10 cellular contexts compared by ENCODE assay signal in the genomic region with DNA sequence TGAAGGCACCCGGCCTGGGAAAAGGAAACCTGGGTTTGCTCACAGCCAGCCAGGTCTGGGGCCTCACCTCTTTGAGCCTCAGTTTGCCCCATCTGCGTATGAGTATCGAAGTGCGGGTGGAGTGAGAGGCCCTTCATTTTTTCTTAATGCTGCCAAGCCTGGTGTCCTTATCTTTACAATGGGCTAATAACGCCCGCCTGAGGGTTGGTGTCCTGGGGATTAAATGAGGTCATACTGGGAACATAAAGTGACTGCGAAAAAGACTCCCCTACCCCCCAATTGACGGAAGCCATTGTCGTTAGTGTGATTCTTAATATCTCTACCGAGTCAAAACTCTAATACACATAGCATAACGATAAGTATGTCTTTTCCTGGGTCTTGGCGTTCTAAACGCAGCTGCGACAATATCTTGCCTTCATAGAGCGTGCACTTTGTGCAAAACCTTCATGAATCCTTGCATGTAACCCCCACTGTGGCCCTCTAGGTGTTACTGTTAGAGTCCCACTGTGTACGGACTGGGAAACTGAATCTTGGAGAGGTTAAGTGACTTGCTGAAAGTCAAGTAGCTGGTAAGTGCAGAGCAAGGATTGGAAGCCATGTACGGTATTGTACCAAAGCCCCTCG. TPM values are rescaled to one million over a fixed set of nuclear protein-coding genes. Genes with fewer than 3 reads are reported as not detected.
DNase-seq lines count a peak whose midpoint lies in the region; ATAC-seq and FAIRE-seq lines count a peak whose summit lies in the region.
"Had no signal": no experiment of that assay in that cellular context is flagged by ENCODE, and none has a peak within 500 bp of the region (broad histone marks: within the 10 kb centered on the region; RNA-seq: fewer than 3 reads in every experiment).

No MANE protein-coding gene starts in this region.

- WGBS in ectodermal cell, 2 experiments = 54 to 61% methylated on average over 18 of the region's 18 CpGs

- no peak overlapping the region for H3K27ac Mint-ChIP-seq in activated T-cell treated with anti-CD3 and anti-CD28 coated beads, Interleukin-2, amount 50 U/mL, for 72 hours

- H3K4me3 ChIP-seq in ectodermal cell (ENCODE audit: insufficient read depth, low read depth, low read length) (peak overlapping the region; percentile 49), mucosa of rectum (ENCODE audit: low read length in 2 of 2) (peak overlapping the region; percentile 62 to 69)

- no peak for ATAC-seq in activated T-cell treated with anti-CD3 and anti-CD28 coated beads, Interleukin-2, amount 50 U/mL, for 72 hours (replicated peaks in 1 of 2)
- ATAC-seq in HG03159 (IDR thresholded peaks at IDR 0.05; ENCODE audit: unreplicated experiment) = no peak

- no peak for DNase-seq in activated T-cell treated with anti-CD3 and anti-CD28 coated beads, Interleukin-2, amount 50 U/mL, for 72 hours
- no peak for DNase-seq in activated T-cell treated with anti-CD3 and anti-CD28 coated beads, Interleukin-2, amount 50 U/mL, for 48 hours
- DNase-seq in urothelium cell line (ENCODE audit: low spot score) = no peak
- no peak for DNase-seq in CD1c-positive myeloid dendritic cell (ENCODE audit: extremely low spot score)
- DNase-seq in NCI-H1930 (lab: John Stamatoyannopoulos, UW) = no peak
- DNase-seq: activated gamma-delta T cell treated with Interleukin-2 at 50 U/mL for 16 hours, NCI-H2171 treated with DMSO at 0.1 percent for 48 hours had no signal

- H3K27ac ChIP-seq in ectodermal cell (ENCODE audit: insufficient read depth, low read depth, low read length, poor library complexity, severe bottlenecking) (no peak overlapping the region), mucosa of rectum (ENCODE audit: low read depth in 2 of 2, low read length in 2 of 2) (peak overlapping the region; percentile 13 to 32)

- peak; percentile 37 for FAIRE-seq in urothelium cell line (lab: Jason Lieb, UNC)

- no peaks in the 10 kb centered on the region for H3K36me3 Mint-ChIP-seq in activated T-cell treated with anti-CD3 and anti-CD28 coated beads, Interleukin-2, amount 50 U/mL, for 72 hours (ENCODE audit: insufficient read depth in 2 of 2)

- peaks cover 51% of the 10 kb centered on the region for H3K27me3 Mint-ChIP-seq in activated T-cell treated with anti-CD3 and anti-CD28 coated beads, Interleukin-2, amount 50 U/mL, for 72 hours (ENCODE audit: low read depth)

- H3K4me1 Mint-ChIP-seq in activated T-cell treated with anti-CD3 and anti-CD28 coated beads, Interleukin-2, amount 50 U/mL, for 72 hours (ENCODE audit: low read depth) = peaks cover 11% of the 10 kb centered on the region

- no peaks in the 10 kb centered on the region for H3K9me3 ChIP-seq in ectodermal cell (ENCODE audit: control insufficient read depth, low read length)
- H3K9me3 ChIP-seq in mucosa of rectum (ENCODE audit: control insufficient read depth in 2 of 2, low read length in 2 of 2) = no peaks in the 10 kb centered on the region

- peaks cover 31% of the 10 kb centered on the region for H3K27me3 ChIP-seq in ectodermal cell (ENCODE audit: control insufficient read depth, insufficient read depth, low read length, poor library complexity, severe bottlenecking)
- H3K27me3 ChIP-seq in mucosa of rectum (ENCODE audit: control insufficient read depth in 2 of 2, insufficient read depth in 2 of 2, low read length in 2 of 2) = peaks cover 10% of the 10 kb centered on the region in 2 donors

- peaks cover 20% of the 10 kb centered on the region for H3K4me1 ChIP-seq in ectodermal cell (ENCODE audit: control insufficient read depth, insufficient read depth, low read length)
- peaks cover 4 to 10% of the 10 kb centered on the region in 2 donors for H3K4me1 ChIP-seq in mucosa of rectum (ENCODE audit: control insufficient read depth in 2 of 2, insufficient read depth in 2 of 2, low read length in 2 of 2)

- H3K4me3 Mint-ChIP-seq in activated T-cell treated with anti-CD3 and anti-CD28 coated beads, Interleukin-2, amount 50 U/mL, for 72 hours = peak overlapping the region; percentile 59 to 66

- H3K36me3 ChIP-seq in ectodermal cell (ENCODE audit: control insufficient read depth, insufficient read depth, low read length) = no peaks in the 10 kb centered on the region
- no peaks in the 10 kb centered on the region for H3K36me3 ChIP-seq in mucosa of rectum (ENCODE audit: control insufficient read depth in 2 of 2, insufficient read depth in 2 of 2, low read length in 2 of 2)

- peak overlapping the region; percentile 47 to 65 for H3K9ac ChIP-seq in mucosa of rectum (ENCODE audit: low read depth in 1 of 2, low read length in 2 of 2)

- H3K9me3 Mint-ChIP-seq in activated T-cell treated with anti-CD3 and anti-CD28 coated beads, Interleukin-2, amount 50 U/mL, for 72 hours = peaks cover 2% of the 10 kb centered on the region in 2 donors

RNA-seq across cellular contexts. Expression of gene GRB10, which starts 11.4 kb away (rescaled TPM):
- total RNA-seq in activated T-cell treated with anti-CD3 and anti-CD28 coated beads, Interleukin-2, amount 50 U/mL, for 72 hours = 10 to 100 TPM; 18.4 to 21.0 TPM
- polyA plus RNA-seq in ectodermal cell (2013, experiment 1 of 4) = 69.7 TPM
- polyA plus RNA-seq in ectodermal cell (2013, experiment 2 of 4) = 65.7 TPM
- 50.9 TPM for polyA plus RNA-seq in ectodermal cell (2013, experiment 3 of 4)
- 57.4 TPM for polyA plus RNA-seq in ectodermal cell (2013, experiment 4 of 4)
